Comparison of ENCODE assay signal across 8 cellular contexts in genomic region chr2:226031962-226032441, GRCh38.
DNase-seq lines count a peak whose midpoint lies in the region; ATAC-seq, FAIRE-seq and TF ChIP-seq lines count a peak whose summit lies in the region.

No MANE protein-coding gene starts in this region.

- FAIRE-seq in A549 (lab: Jason Lieb, UNC) = no peak

- peak overlapping the region; percentile 58 for H3K4me3 ChIP-seq in A549
- peak overlapping the region; percentile 76 for H3K4me3 ChIP-seq in HUES48 (ENCODE audit: low read depth, low read length)
- H3K4me3 ChIP-seq in mucosa of stomach (ENCODE audit: low read length) = no peak overlapping the region
- peak overlapping the region in 1 of 2 donors; percentile 61 for H3K4me3 ChIP-seq in testis

- H3K9me3 ChIP-seq in A549 (no peaks in the 10 kb centered on the region), HUES48 (ENCODE audit: control insufficient read depth, insufficient read depth, low read length) (no peaks in the 10 kb centered on the region), mucosa of stomach (ENCODE audit: control insufficient read depth, low read length) (no peaks in the 10 kb centered on the region), testis (no peaks in the 10 kb centered on the region)

- ATAC-seq in A549 = peak; percentile 26 to 35; a peak in 3 of 6 replicates
- ATAC-seq in HG03135 (IDR thresholded peaks at IDR 0.05; ENCODE audit: unreplicated experiment) = no peak
- ATAC-seq in GM18909 (IDR thresholded peaks at IDR 0.05; ENCODE audit: poor library complexity, unreplicated experiment) = no peak

- intact Hi-C loops in testis (cut with DNase I; ENCODE audit: low total_unique reads) = no loop called here

- H3K4me2 ChIP-seq in A549 = peak overlapping the region; percentile 90

- H3K9ac ChIP-seq in HUES48 (ENCODE audit: low read depth, low read length) = no peak overlapping the region
- peak overlapping the region; percentile 49 for H3K9ac ChIP-seq in mucosa of stomach (ENCODE audit: low read length)

- TF ChIP-seq EP300 in A549 (IDR thresholded peaks at IDR 0.05) = no peak

- POLR2A ChIA-PET in A549 (lab: Yijun Ruan, JAX) = interaction anchor here (0.6 to 2.0 kb wide), 4 partner anchors 70 to 372 kb away, joined by 4 to 13 read pairs (median 6); no protein-coding TSS in a partner anchor

- H3K27me3 ChIP-seq in HUES48 (ENCODE audit: control insufficient read depth, insufficient read depth, low read length) = no peaks in the 10 kb centered on the region
- H3K27me3 ChIP-seq in mucosa of stomach (ENCODE audit: control insufficient read depth, insufficient read depth, low read length) = peaks cover 5% of the 10 kb centered on the region
- H3K27me3 ChIP-seq in testis = no peaks in the 10 kb centered on the region

- no peaks in the 10 kb centered on the region for H3K36me3 ChIP-seq in HUES48 (ENCODE audit: control insufficient read depth, insufficient read depth, low read length)
- no peaks in the 10 kb centered on the region for H3K36me3 ChIP-seq in mucosa of stomach (ENCODE audit: control insufficient read depth, insufficient read depth, low read length)
- no peaks in the 10 kb centered on the region for H3K36me3 ChIP-seq in testis (ENCODE audit: low read depth, missing control alignments)

- peak overlapping the region; percentile 87 to 90 for H3K27ac ChIP-seq in A549
- H3K27ac ChIP-seq in HUES48 (ENCODE audit: low read depth, low read length) = peak overlapping the region; percentile 90
- peak overlapping the region; percentile 56 for H3K27ac ChIP-seq in cingulate gyrus (ENCODE audit: low read depth, low read length)
- H3K27ac ChIP-seq in testis = no peak overlapping the region

- no peak for DNase-seq in A549 (ENCODE audit: low read depth in 1 of 2, low spot score in 1 of 2)
- no peak for DNase-seq in testis
- DNase-seq in stimulated activated naive CD4-positive, alpha-beta T cell treated with Interleukin-2 at 50 U/mL for 16 hours (lab: John Stamatoyannopoulos, UW) = no peak

- CTCF ChIA-PET in A549 (lab: Yijun Ruan, JAX) = interaction anchor here (1.2 kb wide), 2 partner anchors 28 to 766 kb away, joined by 3 read pairs; no protein-coding TSS in a partner anchor

- no peak for TF ChIP-seq RAD21 in A549 (conservative IDR thresholded peaks at IDR 0.05 in 1 of 2, IDR thresholded peaks at IDR 0.05 in 1 of 2)

- H3K4me1 ChIP-seq in A549 (peaks cover 20% of the 10 kb centered on the region; the same call in 2 of the 3 replicates), HUES48 (ENCODE audit: control insufficient read depth, insufficient read depth, low read length) (peaks cover 19% of the 10 kb centered on the region), mucosa of stomach (ENCODE audit: control insufficient read depth, insufficient read depth, low read length) (peaks cover 7% of the 10 kb centered on the region), testis (no peaks in the 10 kb centered on the region)

- TF ChIP-seq POLR2A in A549 (IDR thresholded peaks at IDR 0.05; ENCODE audit: low read length) = no peak
- TF ChIP-seq POLR2A in testis (IDR thresholded peaks at IDR 0.05) = no peak

- TF ChIP-seq CTCF in A549 (IDR thresholded peaks at IDR 0.05) = no peak
- TF ChIP-seq CTCF in testis (IDR thresholded peaks at IDR 0.05) = no peak

- 43% methylated on average over 2 of the region's 2 CpGs for WGBS in A549 (ENCODE audit: missing lambda C conversion rate)
- 0 to 8% methylated on average over 2 of the region's 2 CpGs for WGBS in testis, 2 donors

TF ChIP-seq in A549, 52 proteins besides CTCF, POLR2A, EP300 and RAD21:
- TF ChIP-seq SREBF2 (IDR thresholded peaks at IDR 0.05) = no peak
- no peak for TF ChIP-seq FOSB (CRISPR knock-in tag; IDR thresholded peaks at IDR 0.05)
- TF ChIP-seq RARB (CRISPR knock-in tag; IDR thresholded peaks at IDR 0.05) = no peak
- TF ChIP-seq HEYL (CRISPR knock-in tag; IDR thresholded peaks at IDR 0.05) = no peak
- no peak for TF ChIP-seq MYC (IDR thresholded peaks at IDR 0.05; ENCODE audit: borderline replicate concordance, low read length)
- TF ChIP-seq NPAS2 (CRISPR knock-in tag; IDR thresholded peaks at IDR 0.05; ENCODE audit: borderline replicate concordance) = no peak

Comparison
In these comparisons a context has a peak if more than half of its experiments do, and no peak if none do; other contexts are left out.
1. ATAC-seq: peak in A549 (2 of 2); none in HG03135 (single experiment) and GM18909 (single experiment).
2. H3K27ac ChIP-seq: peak in A549 (2 of 2), HUES48 (single experiment) and cingulate gyrus (single experiment); none in testis (0 of 2).